In the genomic region with DNA sequence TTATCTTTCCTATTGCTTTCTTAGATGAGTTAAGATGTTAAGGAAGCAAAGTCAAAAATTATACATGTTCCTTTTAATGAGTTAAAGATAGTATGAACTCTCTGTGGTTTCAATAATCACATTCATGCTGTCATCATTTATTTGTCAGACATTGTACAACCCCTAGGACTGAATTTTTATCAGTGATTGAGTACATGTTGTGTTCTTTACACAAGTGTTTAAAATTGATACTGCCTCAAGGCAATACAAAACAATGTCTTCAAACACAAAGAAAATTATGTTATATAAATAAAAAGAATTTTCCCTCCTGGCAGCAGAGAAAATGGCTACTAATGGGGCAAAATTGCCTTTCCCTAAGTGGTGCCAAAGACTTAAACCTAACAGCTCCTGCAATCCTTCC, we compare ENCODE assay signal across 36 cellular contexts. TPM values are rescaled to one million over a fixed set of nuclear protein-coding genes. Genes with fewer than 3 reads are reported as not detected.
"Had no signal": no experiment of that assay in that cellular context is flagged by ENCODE, and none has a peak within 500 bp of the region (broad histone marks: within the 10 kb centered on the region; RNA-seq: fewer than 3 reads in every experiment).

No MANE protein-coding gene starts in this region.

- ATAC-seq: activated CD8-positive, alpha-beta T cell treated with anti-CD3 and anti-CD28 coated beads for 36 hours; activated naive CD4-positive, alpha-beta T cell treated with anti-CD3 and anti-CD28 coated beads, Interleukin-2, amount 50 U/mL, for 72 hours; activated T-cell treated with anti-CD3 and anti-CD28 coated beads, Interleukin-2, amount 50 U/mL, for 4 hours; activated T-cell treated with anti-CD3 and anti-CD28 coated beads, Interleukin-2, amount 50 U/mL, for 72 hours; activated T-helper 17 cell treated with anti-CD3 and anti-CD28 coated beads, Interleukin-2, amount 50 U/mL, for 72 hours; body of pancreas had no signal

- H3K36me3 ChIP-seq: adrenal gland, brain microvascular endothelial cell, breast epithelium had no signal

- H3K27me3 ChIP-seq: adrenal gland, body of pancreas, brain microvascular endothelial cell, breast epithelium had no signal

- H3K4me1 ChIP-seq: adrenal gland, breast epithelium had no signal

- H3K4me3 ChIP-seq: adrenal gland, body of pancreas, breast epithelium had no signal

- DNase-seq: activated B cell treated with CpG ODN at 0.5 μM for 24 hours; activated CD4-positive, alpha-beta memory T cell treated with anti-CD3 and anti-CD28 coated beads for 36 hours; activated CD4-positive, alpha-beta T cell treated with anti-CD3 and anti-CD28 coated beads for 4 hours; activated CD4-positive, alpha-beta T cell treated with anti-CD3 and anti-CD28 coated beads, Interleukin-2, amount 10 ng/mL, durations not matched to agents 24 days and 14 days; activated CD4-positive, alpha-beta T cell treated with anti-CD3 and anti-CD28 coated beads, Interleukin-2, amount 50 U/mL, for 1 hour; activated CD4-positive, alpha-beta T cell treated with anti-CD3 and anti-CD28 coated beads, Interleukin-2, amount 50 U/mL, for 4 hours; activated CD4-positive, CD25-positive, alpha-beta regulatory T cell treated with anti-CD3 and anti-CD28 coated beads, Interleukin-2, amount 50 U/mL, for 72 hours; activated CD8-positive, alpha-beta memory T cell treated with anti-CD3 and anti-CD28 coated beads, Interleukin-2, amount 50 U/mL, for 4 hours; activated CD8-positive, alpha-beta T cell treated with anti-CD3 and anti-CD28 coated beads for 36 hours; activated effector memory CD4-positive, alpha-beta T cell treated with anti-CD3 and anti-CD28 coated beads, Interleukin-2, amount 50 U/mL, for 16 hours; activated gamma-delta T cell treated with Interleukin-2 at 50 U/mL for 16 hours; activated naive CD4-positive, alpha-beta T cell; activated naive CD4-positive, alpha-beta T cell treated with anti-CD3 and anti-CD28 coated beads for 36 hours; activated naive CD4-positive, alpha-beta T cell treated with anti-CD3 and anti-CD28 coated beads, Interleukin-2, amount 50 U/mL, for 16 hours; activated naive CD8-positive, alpha-beta T cell treated with anti-CD3 and anti-CD28 coated beads for 36 hours; activated T-cell treated with anti-CD3 and anti-CD28 coated beads for 4 hours; activated T-cell treated with anti-CD3 and anti-CD28 coated beads, Interleukin-2, amount 50 U/mL, for 1 hour; activated T-cell treated with anti-CD3 and anti-CD28 coated beads, Interleukin-2, amount 50 U/mL, for 4 hours; activated T-cell treated with anti-CD3 and anti-CD28 coated beads, Interleukin-2, amount 50 U/mL, for 72 hours; adrenal gland; amniotic stem cell; aorta; body of pancreas; brain microvascular endothelial cell; central memory CD4-positive, alpha-beta T cell; T-helper 1 cell; T-helper 2 cell; T-helper 9 cell had no signal

- FAIRE-seq: astrocyte, TTC549 had no signal

- H3K9me3 ChIP-seq: adrenal gland, body of pancreas, breast epithelium had no signal

- H3K27ac ChIP-seq: adrenal gland, body of pancreas, brain microvascular endothelial cell, breast epithelium, VCaP had no signal

RNA-seq across cellular contexts. Expression of gene KCNJ8, which starts 34.6 kb away (rescaled TPM):
- total RNA-seq: activated B cell treated with CpG ODN at 0.5 μM for 24 hours; activated CD4-positive, alpha-beta memory T cell treated with anti-CD3 and anti-CD28 coated beads for 36 hours; activated CD4-positive, alpha-beta T cell treated with anti-CD3 and anti-CD28 coated beads, Interleukin-2, amount 10 ng/mL, durations not matched to agents 24 days and 14 days; activated CD8-positive, alpha-beta memory T cell treated with anti-CD3 and anti-CD28 coated beads for 36 hours; activated CD8-positive, alpha-beta T cell treated with anti-CD3 and anti-CD28 coated beads for 36 hours; activated naive CD4-positive, alpha-beta T cell treated with anti-CD3 and anti-CD28 coated beads for 36 hours; activated naive CD4-positive, alpha-beta T cell treated with anti-CD3 and anti-CD28 coated beads, Interleukin-2, amount 50 U/mL, for 72 hours; activated naive CD8-positive, alpha-beta T cell treated with anti-CD3 and anti-CD28 coated beads for 36 hours; activated T-cell treated with anti-CD3 and anti-CD28 coated beads, Interleukin-2, amount 50 U/mL, for 4 hours; activated T-cell treated with anti-CD3 and anti-CD28 coated beads, Interleukin-2, amount 50 U/mL, for 72 hours; activated T-helper 1 cell treated with anti-CD3 and anti-CD28 coated beads, Interleukin-12 subunit alpha, Interleukin-12 subunit beta, Interleukin-2, Interleukin-4 antibody, amounts not matched to agents 30 ng/mL and 10 ng/mL and 1 ng/mL, durations not matched to agents 14 hours and 24 hours and 36 hours; activated T-helper 17 cell treated with anti-CD3 and anti-CD28 coated beads, Interleukin-2, amount 50 U/mL, for 72 hours had no signal
